Comparison of ENCODE assay signal across 2 cellular contexts in the genomic region with DNA sequence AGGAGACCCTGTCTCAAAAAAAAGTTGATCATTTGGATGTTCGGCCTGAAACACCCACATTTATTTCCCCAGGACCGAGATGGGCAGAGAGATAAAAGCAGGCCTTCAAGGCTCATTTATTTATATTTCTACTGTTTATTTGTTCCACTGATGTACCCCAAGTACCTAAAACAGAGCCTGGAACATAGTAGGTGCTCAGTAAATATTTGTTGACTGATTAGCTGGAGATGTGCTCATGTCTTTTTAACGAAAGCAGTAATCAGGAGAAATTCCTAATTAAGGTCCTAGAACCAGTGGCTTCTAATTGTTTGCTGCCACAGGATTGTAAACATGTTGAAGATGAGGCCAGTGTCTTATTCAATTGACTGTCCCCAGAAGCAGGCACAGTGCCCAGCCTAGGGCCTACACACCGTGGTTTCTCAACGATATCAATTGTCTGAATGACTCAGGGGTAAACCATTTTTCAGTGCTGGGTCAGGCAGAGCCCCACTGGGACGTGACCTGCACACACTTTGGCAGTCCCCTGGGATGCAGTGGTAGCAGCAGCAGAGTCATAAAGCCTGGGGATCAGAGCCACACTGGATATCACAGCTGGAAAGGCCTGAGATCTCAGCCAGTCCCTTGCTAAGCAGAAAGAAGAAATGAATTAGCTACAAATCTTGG.
A peak's percentile ranks its signal among the peaks of the same experiment; 100 is the strongest.
TF ChIP-seq lines count a peak whose summit lies in the region.

No MANE protein-coding gene starts in this region.

TF ChIP-seq in HEK293, 187 proteins besides CTCF, POLR2A, EP300 and RAD21 (continued from another document and continues in another):
- TF ChIP-seq, protein P1, sequence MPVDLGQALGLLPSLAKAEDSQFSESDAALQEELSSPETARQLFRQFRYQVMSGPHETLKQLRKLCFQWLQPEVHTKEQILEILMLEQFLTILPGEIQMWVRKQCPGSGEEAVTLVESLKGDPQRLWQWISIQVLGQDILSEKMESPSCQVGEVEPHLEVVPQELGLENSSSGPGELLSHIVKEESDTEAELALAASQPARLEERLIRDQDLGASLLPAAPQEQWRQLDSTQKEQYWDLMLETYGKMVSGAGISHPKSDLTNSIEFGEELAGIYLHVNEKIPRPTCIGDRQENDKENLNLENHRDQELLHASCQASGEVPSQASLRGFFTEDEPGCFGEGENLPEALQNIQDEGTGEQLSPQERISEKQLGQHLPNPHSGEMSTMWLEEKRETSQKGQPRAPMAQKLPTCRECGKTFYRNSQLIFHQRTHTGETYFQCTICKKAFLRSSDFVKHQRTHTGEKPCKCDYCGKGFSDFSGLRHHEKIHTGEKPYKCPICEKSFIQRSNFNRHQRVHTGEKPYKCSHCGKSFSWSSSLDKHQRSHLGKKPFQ (tag by site-specific recombination; IDR thresholded peaks at IDR 0.05), result 0 out of 2 replicates have a peak, but pooled peaks have one; percentile 37
- TF ChIP-seq, protein P2, sequence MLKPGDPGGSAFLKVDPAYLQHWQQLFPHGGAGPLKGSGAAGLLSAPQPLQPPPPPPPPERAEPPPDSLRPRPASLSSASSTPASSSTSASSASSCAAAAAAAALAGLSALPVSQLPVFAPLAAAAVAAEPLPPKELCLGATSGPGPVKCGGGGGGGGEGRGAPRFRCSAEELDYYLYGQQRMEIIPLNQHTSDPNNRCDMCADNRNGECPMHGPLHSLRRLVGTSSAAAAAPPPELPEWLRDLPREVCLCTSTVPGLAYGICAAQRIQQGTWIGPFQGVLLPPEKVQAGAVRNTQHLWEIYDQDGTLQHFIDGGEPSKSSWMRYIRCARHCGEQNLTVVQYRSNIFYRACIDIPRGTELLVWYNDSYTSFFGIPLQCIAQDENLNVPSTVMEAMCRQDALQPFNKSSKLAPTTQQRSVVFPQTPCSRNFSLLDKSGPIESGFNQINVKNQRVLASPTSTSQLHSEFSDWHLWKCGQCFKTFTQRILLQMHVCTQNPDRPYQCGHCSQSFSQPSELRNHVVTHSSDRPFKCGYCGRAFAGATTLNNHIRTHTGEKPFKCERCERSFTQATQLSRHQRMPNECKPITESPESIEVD (tag by site-specific recombination; IDR thresholded peaks at IDR 0.05), result peak; percentile 46; the same call in 1 of the 2 replicates
- TF ChIP-seq KLF1 (tag by site-specific recombination; IDR thresholded peaks at IDR 0.05), result no peak
- TF ChIP-seq, protein P3, sequence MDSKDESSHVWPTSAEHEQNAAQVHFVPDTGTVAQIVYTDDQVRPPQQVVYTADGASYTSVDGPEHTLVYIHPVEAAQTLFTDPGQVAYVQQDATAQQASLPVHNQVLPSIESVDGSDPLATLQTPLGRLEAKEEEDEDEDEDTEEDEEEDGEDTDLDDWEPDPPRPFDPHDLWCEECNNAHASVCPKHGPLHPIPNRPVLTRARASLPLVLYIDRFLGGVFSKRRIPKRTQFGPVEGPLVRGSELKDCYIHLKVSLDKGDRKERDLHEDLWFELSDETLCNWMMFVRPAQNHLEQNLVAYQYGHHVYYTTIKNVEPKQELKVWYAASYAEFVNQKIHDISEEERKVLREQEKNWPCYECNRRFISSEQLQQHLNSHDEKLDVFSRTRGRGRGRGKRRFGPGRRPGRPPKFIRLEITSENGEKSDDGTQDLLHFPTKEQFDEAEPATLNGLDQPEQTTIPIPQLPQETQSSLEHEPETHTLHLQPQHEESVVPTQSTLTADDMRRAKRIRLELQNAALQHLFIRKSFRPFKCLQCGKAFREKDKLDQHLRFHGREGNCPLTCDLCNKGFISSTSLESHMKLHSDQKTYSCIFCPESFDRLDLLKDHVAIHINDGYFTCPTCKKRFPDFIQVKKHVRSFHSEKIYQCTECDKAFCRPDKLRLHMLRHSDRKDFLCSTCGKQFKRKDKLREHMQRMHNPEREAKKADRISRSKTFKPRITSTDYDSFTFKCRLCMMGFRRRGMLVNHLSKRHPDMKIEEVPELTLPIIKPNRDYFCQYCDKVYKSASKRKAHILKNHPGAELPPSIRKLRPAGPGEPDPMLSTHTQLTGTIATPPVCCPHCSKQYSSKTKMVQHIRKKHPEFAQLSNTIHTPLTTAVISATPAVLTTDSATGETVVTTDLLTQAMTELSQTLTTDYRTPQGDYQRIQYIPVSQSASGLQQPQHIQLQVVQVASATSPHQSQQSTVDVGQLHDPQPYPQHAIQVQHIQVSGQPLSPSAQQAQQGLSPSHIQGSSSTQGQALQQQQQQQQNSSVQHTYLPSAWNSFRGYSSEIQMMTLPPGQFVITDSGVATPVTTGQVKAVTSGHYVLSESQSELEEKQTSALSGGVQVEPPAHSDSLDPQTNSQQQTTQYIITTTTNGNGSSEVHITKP (tag by site-specific recombination; IDR thresholded peaks at IDR 0.05), result peak; percentile 97
- TF ChIP-seq ZNF423 (tag by site-specific recombination; IDR thresholded peaks at IDR 0.05), result peak; percentile 69
- TF ChIP-seq ZNF391 (tag by site-specific recombination; IDR thresholded peaks at IDR 0.05; ENCODE audit: borderline replicate concordance, low read depth), result no peak
- TF ChIP-seq ZNF10 (tag by site-specific recombination; IDR thresholded peaks at IDR 0.05), result peak; percentile 56; the same call in 1 of the 2 replicates
- TF ChIP-seq EGR2 (tag by site-specific recombination; IDR thresholded peaks at IDR 0.05; ENCODE audit: low read depth), result no peak
- peak; percentile 93 for TF ChIP-seq ZNF664 (tag by site-specific recombination; IDR thresholded peaks at IDR 0.05)
- TF ChIP-seq SETDB1 (IDR thresholded peaks at IDR 0.05; ENCODE audit: insufficient read length, low read length), result peak; percentile 14
- TF ChIP-seq BCL11A (tag by site-specific recombination; IDR thresholded peaks at IDR 0.05; ENCODE audit: low read depth), result 0 out of 2 replicates have a peak, but pooled peaks have one; percentile 24
- peak; percentile 60; the same call in 1 of the 2 replicates for TF ChIP-seq FEZF1 (tag by site-specific recombination; IDR thresholded peaks at IDR 0.05)

TF ChIP-seq in SK-N-SH, 30 proteins besides CTCF, POLR2A, EP300 and RAD21 (continued from another document):
- TF ChIP-seq RXRA (IDR thresholded peaks at IDR 0.05; ENCODE audit: borderline replicate concordance, low read depth) (no peak; the same call in 1 of the 2 replicates), GABPA (IDR thresholded peaks at IDR 0.05; ENCODE audit: low read depth) (no peak), FOSL2 (IDR thresholded peaks at IDR 0.05; ENCODE audit: borderline replicate concordance, low read depth) (peak; percentile 56; the same call in 1 of the 2 replicates), NFIC (IDR thresholded peaks at IDR 0.05; ENCODE audit: borderline replicate concordance) (peak; percentile 34; the same call in 1 of the 2 replicates), FOXJ3 (CRISPR knock-in tag; IDR thresholded peaks at IDR 0.05) (no peak), GATA2 (CRISPR knock-in tag; IDR thresholded peaks at IDR 0.05) (no peak)
- TF ChIP-seq, protein P4, sequence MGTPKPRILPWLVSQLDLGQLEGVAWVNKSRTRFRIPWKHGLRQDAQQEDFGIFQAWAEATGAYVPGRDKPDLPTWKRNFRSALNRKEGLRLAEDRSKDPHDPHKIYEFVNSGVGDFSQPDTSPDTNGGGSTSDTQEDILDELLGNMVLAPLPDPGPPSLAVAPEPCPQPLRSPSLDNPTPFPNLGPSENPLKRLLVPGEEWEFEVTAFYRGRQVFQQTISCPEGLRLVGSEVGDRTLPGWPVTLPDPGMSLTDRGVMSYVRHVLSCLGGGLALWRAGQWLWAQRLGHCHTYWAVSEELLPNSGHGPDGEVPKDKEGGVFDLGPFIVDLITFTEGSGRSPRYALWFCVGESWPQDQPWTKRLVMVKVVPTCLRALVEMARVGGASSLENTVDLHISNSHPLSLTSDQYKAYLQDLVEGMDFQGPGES (IDR thresholded peaks at IDR 0.05; ENCODE audit: low read depth, low read length), result no peak
- TF ChIP-seq, protein P5, sequence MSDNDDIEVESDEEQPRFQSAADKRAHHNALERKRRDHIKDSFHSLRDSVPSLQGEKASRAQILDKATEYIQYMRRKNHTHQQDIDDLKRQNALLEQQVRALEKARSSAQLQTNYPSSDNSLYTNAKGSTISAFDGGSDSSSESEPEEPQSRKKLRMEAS (IDR thresholded peaks at IDR 0.05; ENCODE audit: low read depth), result no peak
TF ChIP-seq in SK-N-SH: peak in this region for 4.
